ENCODE assay signal across 8 cellular contexts in the genomic region with DNA sequence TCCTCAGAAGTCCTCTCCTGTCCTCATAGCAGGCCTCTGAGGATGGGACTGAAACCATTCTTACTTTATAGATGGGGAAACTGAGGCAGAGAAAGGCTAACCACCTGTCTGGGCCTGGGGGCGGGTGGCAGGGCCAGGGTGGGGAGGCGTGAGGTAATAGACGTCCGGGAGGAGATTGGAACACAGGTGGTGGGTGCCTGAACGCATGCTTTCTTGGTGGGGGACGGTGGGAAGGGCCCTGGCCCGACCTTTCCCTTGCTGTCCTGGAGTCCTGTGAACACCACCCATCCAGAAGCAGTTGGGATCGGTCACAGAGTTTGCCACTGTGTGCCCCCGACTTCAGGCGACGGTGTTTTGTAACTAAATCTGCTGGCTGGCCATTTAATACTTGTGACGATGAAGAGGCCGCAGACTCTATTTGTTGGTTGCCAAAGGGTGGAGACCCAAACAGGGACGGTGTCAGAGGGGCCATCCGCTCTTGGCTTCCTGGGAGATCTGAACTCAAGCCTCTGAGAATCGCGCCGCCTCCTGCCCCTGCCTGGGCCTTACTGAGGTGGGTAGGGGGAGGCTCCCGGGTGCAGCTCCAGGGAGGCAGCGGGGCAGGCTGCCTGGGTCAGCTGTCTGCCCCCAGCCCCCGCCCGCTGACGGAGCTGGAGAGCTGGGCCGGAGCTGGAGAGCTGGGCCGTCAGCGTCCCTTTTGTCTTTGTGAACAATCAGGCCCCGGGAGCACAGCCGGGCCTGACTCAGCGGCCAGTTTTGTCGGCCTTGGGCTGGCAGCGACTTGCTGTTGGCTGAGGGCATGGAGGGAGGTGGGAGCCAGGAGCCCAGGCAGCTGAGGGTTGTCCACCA. TPM values are rescaled to one million over a fixed set of nuclear protein-coding genes. Genes with fewer than 3 reads are reported as not detected.
DNase-seq lines count a peak whose midpoint lies in the region; ATAC-seq and TF ChIP-seq lines count a peak whose summit lies in the region.

No MANE protein-coding gene starts in this region.

- H3K9ac ChIP-seq in KMS-11, result no peak overlapping the region

- peaks cover 17% of the 10 kb centered on the region for H4K20me1 ChIP-seq in KMS-11 (ENCODE audit: insufficient read depth)

- H3K4me2 ChIP-seq in KMS-11, result peak overlapping the region; percentile 72; the same call in 1 of the 2 replicates

- intact Hi-C loops in body of pancreas (cut with DNase I), result no loop called here

- H3K27ac ChIP-seq in KMS-11, result peak overlapping the region; percentile 16; the same call in 1 of the 2 replicates
- H3K27ac ChIP-seq in body of pancreas, result peak overlapping the region in 3 of 4 donors; percentile 25 to 69 (median 37)

- H3K4me3 ChIP-seq in KMS-11 (IDR thresholded peaks at IDR 0.05; ENCODE audit: insufficient read depth, low read depth, low read length), result no peak overlapping the region
- H3K4me3 ChIP-seq in body of pancreas, result no peak overlapping the region
- H3K4me3 ChIP-seq in skeletal muscle cell (ENCODE audit: low read depth, low read length), result no peak overlapping the region

- peaks cover 76% of the 10 kb centered on the region for H3K79me2 ChIP-seq in KMS-11 (ENCODE audit: insufficient read depth, low read depth)

- H3K36me3 ChIP-seq in KMS-11 (ENCODE audit: insufficient read depth) (peaks cover 7% of the 10 kb centered on the region), body of pancreas (replicated peaks in 1 of 2; ENCODE audit: insufficient read depth in 1 of 2, low read depth in 2 of 2) (no peaks in the 10 kb centered on the region)

- no peaks in the 10 kb centered on the region for H3K9me3 ChIP-seq in body of pancreas

- no peaks in the 10 kb centered on the region for H3K27me3 ChIP-seq in KMS-11 (ENCODE audit: insufficient read depth, low read depth)
- no peaks in the 10 kb centered on the region for H3K27me3 ChIP-seq in body of pancreas

- H2AFZ ChIP-seq in KMS-11 (ENCODE audit: low read depth), result no peak overlapping the region

- WGBS in body of pancreas, 2 donors, result 56 to 67% methylated on average over 20 to 31 of the region's 31 CpGs

- peak in 3 of 4 donors; percentile 41 to 87 (median 65) for DNase-seq in body of pancreas
- peak; percentile 71 for DNase-seq in iPS-NIHi11 (ENCODE audit: low spot score)
- peak; percentile 23 for DNase-seq in skeletal muscle cell (ENCODE audit: low read depth)
- DNase-seq in NCI-H2081 treated with DMSO at 0.1 percent for 48 hours (lab: John Stamatoyannopoulos, UW), result no peak

- peak in 1 of 3 donors; percentile 22 for TF ChIP-seq POLR2A in body of pancreas (IDR thresholded peaks at IDR 0.05)

- TF ChIP-seq CTCF in KMS-11 (conservative IDR thresholded peaks at IDR 0.05; ENCODE audit: low read depth, low read length) (no peak), body of pancreas (IDR thresholded peaks at IDR 0.05) (no peak)

- ATAC-seq in body of pancreas, result no peak
- ATAC-seq in HG02610 (IDR thresholded peaks at IDR 0.05; ENCODE audit: unreplicated experiment), result no peak
- no peak for ATAC-seq in HG02884 (IDR thresholded peaks at IDR 0.05; ENCODE audit: unreplicated experiment)
- ATAC-seq in HG02588 (IDR thresholded peaks at IDR 0.05; ENCODE audit: unreplicated experiment), result no peak

- peaks cover 76% of the 10 kb centered on the region for H3K4me1 ChIP-seq in KMS-11 (ENCODE audit: low read depth, poor library complexity, severe bottlenecking)
- peaks cover 33% of the 10 kb centered on the region for H3K4me1 ChIP-seq in body of pancreas

RNA-seq across cellular contexts. Expression of gene RBM38, which starts 4.1 kb away (rescaled TPM):
- 10 to 100 TPM in 1 of 2 donors, 1 to 10 TPM in 1; 5.6 to 12.7 TPM for total RNA-seq in body of pancreas

RNA-seq across cellular contexts. Expression of gene RAE1, which starts 44.3 kb away (rescaled TPM):
- total RNA-seq in body of pancreas, result 1 to 10 TPM; 4.9 to 9.9 TPM
